ENCODE assay signal across 20 cellular contexts in the genomic region with DNA sequence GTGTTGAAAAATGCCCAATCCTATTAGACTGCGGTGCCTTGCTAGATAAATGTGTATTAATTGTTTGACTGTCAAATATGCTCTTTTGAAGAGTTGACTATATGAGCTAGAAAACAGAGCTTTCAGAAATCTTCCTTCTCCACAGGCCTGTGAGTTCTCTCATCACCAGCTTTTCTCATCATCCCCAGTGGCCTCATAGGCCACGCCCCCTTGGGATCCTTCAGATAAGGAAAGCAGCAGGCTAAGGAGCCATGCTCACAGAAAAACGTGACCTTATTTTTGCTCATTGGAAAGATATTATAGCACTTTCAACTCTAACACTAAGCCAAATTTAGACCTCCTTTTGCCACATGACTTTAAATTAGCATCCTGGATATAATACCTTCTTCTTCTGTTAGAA.
"Had no signal": no experiment of that assay in that cellular context is flagged by ENCODE, and none has a peak within 500 bp of the region (broad histone marks: within the 10 kb centered on the region; RNA-seq: fewer than 3 reads in every experiment).

No MANE protein-coding gene starts in this region.

- H3K4me1 ChIP-seq: breast epithelium, colonic mucosa, esophagus squamous epithelium, gastrocnemius medialis, stomach, transverse colon had no signal

- H3K9me3 Mint-ChIP-seq: activated naive CD8-positive, alpha-beta T cell treated with anti-CD3 and anti-CD28 coated beads for 36 hours had no signal

- H3K4me3 ChIP-seq: breast epithelium, colonic mucosa, esophagus squamous epithelium, gastrocnemius medialis, lung, stomach, transverse colon had no signal

- H3K36me3 ChIP-seq: breast epithelium, colonic mucosa, esophagus squamous epithelium, gastrocnemius medialis, stomach, transverse colon had no signal

- H3K27me3 ChIP-seq: breast epithelium, colonic mucosa, esophagus squamous epithelium, gastrocnemius medialis, stomach, transverse colon had no signal

- ATAC-seq: gastrocnemius medialis; naive thymus-derived CD4-positive, alpha-beta T cell; sciatic nerve; stimulated activated memory B cell treated with anti-CD40 and anti-IgM and Interleukin-4, amounts not matched to agents 10 μg/mL and 1 μg/mL and 100 μg/mL, for 72 hours had no signal

- H3K4me1 Mint-ChIP-seq: activated naive CD8-positive, alpha-beta T cell treated with anti-CD3 and anti-CD28 coated beads for 36 hours; central memory CD8-positive, alpha-beta T cell; naive thymus-derived CD4-positive, alpha-beta T cell; stimulated activated memory B cell treated with anti-CD40 and anti-IgM and Interleukin-4, amounts not matched to agents 10 μg/mL and 1 μg/mL and 100 μg/mL, for 72 hours had no signal

- DNase-seq: activated naive CD4-positive, alpha-beta T cell treated with Interleukin-2 at 50 U/mL for 16 hours; activated naive CD8-positive, alpha-beta T cell treated with anti-CD3 and anti-CD28 coated beads for 36 hours; activated T-cell treated with anti-CD3 and anti-CD28 coated beads, Interleukin-2, amount 50 U/mL, for 1 hour; amniotic stem cell; colonic mucosa; esophagus squamous epithelium; gastrocnemius medialis; head of caudate nucleus; kidney; naive thymus-derived CD4-positive, alpha-beta T cell; small intestine; stimulated activated CD4-positive, alpha-beta T cell treated with anti-CD3 and anti-CD28 coated beads, Interleukin-2, amount 100 ng/mL, for 24 hours; stomach; transverse colon had no signal

- H3K9me3 ChIP-seq: colonic mucosa, esophagus squamous epithelium, gastrocnemius medialis, transverse colon had no signal

- H3K27ac Mint-ChIP-seq: activated naive CD8-positive, alpha-beta T cell treated with anti-CD3 and anti-CD28 coated beads for 36 hours; activated T-helper 2 cell treated with anti-CD3 and anti-CD28 coated beads, Interferon-gamma antibody, Interleukin-2, Interleukin-4, amounts not matched to agents 10 μg/mL and 5 μg/mL and 100 μg/mL, durations not matched to agents 14 hours and 24 hours and 36 hours; naive thymus-derived CD4-positive, alpha-beta T cell; stimulated activated memory B cell treated with anti-CD40 and anti-IgM and Interleukin-4, amounts not matched to agents 10 μg/mL and 1 μg/mL and 100 μg/mL, for 72 hours had no signal

- H3K27ac ChIP-seq: breast epithelium, colonic mucosa, esophagus squamous epithelium, gastrocnemius medialis, stomach, transverse colon had no signal

- H3K36me3 Mint-ChIP-seq: activated naive CD8-positive, alpha-beta T cell treated with anti-CD3 and anti-CD28 coated beads for 36 hours; naive thymus-derived CD4-positive, alpha-beta T cell; stimulated activated memory B cell treated with anti-CD40 and anti-IgM and Interleukin-4, amounts not matched to agents 10 μg/mL and 1 μg/mL and 100 μg/mL, for 72 hours had no signal

- H3K27me3 Mint-ChIP-seq: activated naive CD8-positive, alpha-beta T cell treated with anti-CD3 and anti-CD28 coated beads for 36 hours; central memory CD8-positive, alpha-beta T cell; naive thymus-derived CD4-positive, alpha-beta T cell; stimulated activated memory B cell treated with anti-CD40 and anti-IgM and Interleukin-4, amounts not matched to agents 10 μg/mL and 1 μg/mL and 100 μg/mL, for 72 hours had no signal

- H3K4me3 Mint-ChIP-seq: activated naive CD8-positive, alpha-beta T cell treated with anti-CD3 and anti-CD28 coated beads for 36 hours; central memory CD8-positive, alpha-beta T cell; naive thymus-derived CD4-positive, alpha-beta T cell; stimulated activated memory B cell treated with anti-CD40 and anti-IgM and Interleukin-4, amounts not matched to agents 10 μg/mL and 1 μg/mL and 100 μg/mL, for 72 hours had no signal
